8 cellular contexts compared by ENCODE assay signal in genomic region chr1:109090415-109091195, GRCh38. TPM values are rescaled to one million over a fixed set of nuclear protein-coding genes. Genes with fewer than 3 reads are reported as not detected.
DNase-seq lines count a peak whose midpoint lies in the region; ATAC-seq and TF ChIP-seq lines count a peak whose summit lies in the region.

Gene TMEM167B, plus strand, starts transcription at chr1:109090764. Its CDS starts 109 bp downstream, at chr1:109090873.

- peaks cover 61% of the 10 kb centered on the region for H3K4me1 ChIP-seq in left ventricle myocardium inferior
- peaks cover 3% of the 10 kb centered on the region for H3K4me1 ChIP-seq in prostate gland (replicated peaks)
- H3K4me1 ChIP-seq in urinary bladder (ENCODE audit: insufficient read depth) = no peaks in the 10 kb centered on the region

- intact Hi-C loops in left ventricle myocardium inferior (cut with micrococcal nuclease) (no loop called here), prostate gland (cut with DNase I) (loop anchor here (5.0 kb wide), 1 partner anchor 48 kb away; the partner anchor contains the start of gene WDR47)

- TF ChIP-seq POLR2A in prostate gland (IDR thresholded peaks at IDR 0.05) = peak; percentile 75

- H3K36me3 Mint-ChIP-seq in T-helper 1 cell treated with Interleukin-12 subunit alpha and Interleukin-12 subunit beta and Interleukin-4 antibody, amounts not matched to agents 30 μg/mL and 1 μg/mL, for 36 hours (ENCODE audit: low read depth) = peaks cover 18% of the 10 kb centered on the region

- H3K27ac ChIP-seq in left ventricle myocardium inferior (replicated peaks) (peak within 1 kb of the TSS; percentile 98), prostate gland (peak within 1 kb of the TSS; percentile 96 to 99), urinary bladder (ENCODE audit: low read depth) (peak within 1 kb of the TSS; percentile 97)

- peak within 1 kb of the TSS; percentile 94 for H3K27ac Mint-ChIP-seq in T-helper 1 cell treated with Interleukin-12 subunit alpha and Interleukin-12 subunit beta and Interleukin-4 antibody, amounts not matched to agents 30 μg/mL and 1 μg/mL, for 36 hours

- WGBS in prostate gland = under 1% methylated on average over 52 of the region's 53 CpGs
- under 1% methylated on average over 53 of the region's 53 CpGs for WGBS in urinary bladder

- no peaks in the 10 kb centered on the region for H3K9me3 Mint-ChIP-seq in T-helper 1 cell treated with Interleukin-12 subunit alpha and Interleukin-12 subunit beta and Interleukin-4 antibody, amounts not matched to agents 30 μg/mL and 1 μg/mL, for 36 hours

- peak; percentile 93 for ATAC-seq in GM18498 (IDR thresholded peaks at IDR 0.05; ENCODE audit: unreplicated experiment)
- peak; percentile 92 for ATAC-seq in HG02885 (IDR thresholded peaks at IDR 0.05; ENCODE audit: poor library complexity, unreplicated experiment)

- H3K27me3 Mint-ChIP-seq in T-helper 1 cell treated with Interleukin-12 subunit alpha and Interleukin-12 subunit beta and Interleukin-4 antibody, amounts not matched to agents 30 μg/mL and 1 μg/mL, for 36 hours (ENCODE audit: low read depth) = no peaks in the 10 kb centered on the region

- TF ChIP-seq CTCF in left ventricle myocardium inferior (IDR thresholded peaks at IDR 0.05; ENCODE audit: borderline replicate concordance) = no peak
- peak in 2 of 4 experiments; percentile 9 to 23 for TF ChIP-seq CTCF in prostate gland (IDR thresholded peaks at IDR 0.05)

- peak; percentile 83 for DNase-seq in NCI-H1694 treated with DMSO at 0.1 percent for 48 hours (lab: John Stamatoyannopoulos, UW)
- DNase-seq in amniotic stem cell (lab: John Stamatoyannopoulos, UW) = peak; percentile 90
- peak; percentile 92 for DNase-seq in left ventricle myocardium inferior
- DNase-seq in prostate gland (ENCODE audit: low spot score) = peak; percentile 92

- H3K27me3 ChIP-seq in left ventricle myocardium inferior (ENCODE audit: low read depth) (no peaks in the 10 kb centered on the region), prostate gland (replicated peaks; ENCODE audit: insufficient read depth) (no peaks in the 10 kb centered on the region)

- peak within 1 kb of the TSS; percentile 83 for H3K4me3 ChIP-seq in left ventricle myocardium inferior
- H3K4me3 ChIP-seq in prostate gland = peak within 1 kb of the TSS; percentile 80 to 82
- peak within 1 kb of the TSS; percentile 75 for H3K4me3 ChIP-seq in urinary bladder (ENCODE audit: low read depth, low read length)

- H3K36me3 ChIP-seq in left ventricle myocardium inferior (peaks cover 21% of the 10 kb centered on the region), prostate gland (no peaks in the 10 kb centered on the region), urinary bladder (ENCODE audit: insufficient read depth) (peaks cover 2% of the 10 kb centered on the region)

- no peaks in the 10 kb centered on the region for H3K9me3 ChIP-seq in left ventricle myocardium inferior (replicated peaks)
- no peaks in the 10 kb centered on the region for H3K9me3 ChIP-seq in prostate gland

- peaks cover 33% of the 10 kb centered on the region for H3K4me1 Mint-ChIP-seq in T-helper 1 cell treated with Interleukin-12 subunit alpha and Interleukin-12 subunit beta and Interleukin-4 antibody, amounts not matched to agents 30 μg/mL and 1 μg/mL, for 36 hours (ENCODE audit: low read depth)

- peak within 1 kb of the TSS; percentile 95 for H3K4me3 Mint-ChIP-seq in T-helper 1 cell treated with Interleukin-12 subunit alpha and Interleukin-12 subunit beta and Interleukin-4 antibody, amounts not matched to agents 30 μg/mL and 1 μg/mL, for 36 hours

RNA-seq across cellular contexts. Expression of gene TMEM167B, which starts in this region (rescaled TPM):
- 30.3 TPM for total RNA-seq in left ventricle myocardium inferior
- 10 to 100 TPM; 37.0 to 40.7 TPM for total RNA-seq in prostate gland
- total RNA-seq in urinary bladder = 43.1 TPM
- polyA plus RNA-seq in urinary bladder = 32.8 TPM

Comparison
In these comparisons a context has a peak if more than half of its experiments do, and no peak if none do; other contexts are left out.
1. Peak in every context shown above with its lines: DNase-seq, ATAC-seq, H3K4me3 ChIP-seq and H3K27ac ChIP-seq.